ENCODE assay signal across 17 cellular contexts in genomic region chr15:100597862-100598261, GRCh38. TPM values are rescaled to one million over a fixed set of nuclear protein-coding genes. Genes with fewer than 3 reads are reported as not detected.
DNase-seq lines count a peak whose midpoint lies in the region; ATAC-seq, FAIRE-seq and TF ChIP-seq lines count a peak whose summit lies in the region.
"Had no signal": no experiment of that assay in that cellular context is flagged by ENCODE, and none has a peak within 500 bp of the region (broad histone marks: within the 10 kb centered on the region; RNA-seq: fewer than 3 reads in every experiment).

No MANE protein-coding gene starts in this region.

- peak overlapping the region; percentile 81 for H3K27ac ChIP-seq in CD4-positive, alpha-beta T cell (ENCODE audit: low read depth, low read length)
- H3K27ac ChIP-seq in DND-41 (ENCODE audit: low read length) = peak overlapping the region; percentile 61; the same call in 1 of the 2 replicates
- H3K27ac ChIP-seq in GM12878 (ENCODE audit: control insufficient read depth, insufficient read depth) = peak overlapping the region; percentile 81
- no peak overlapping the region for H3K27ac ChIP-seq in GM23338 (ENCODE audit: low read depth)
- H3K27ac ChIP-seq: left ventricle myocardium inferior, RWPE1 had no signal

- H3K36me3 Mint-ChIP-seq in CD4-positive, alpha-beta T cell (ENCODE audit: low read depth) = peaks cover 16% of the 10 kb centered on the region
- no peaks in the 10 kb centered on the region for H3K36me3 Mint-ChIP-seq in naive thymus-derived CD8-positive, alpha-beta T cell
- peaks cover 53% of the 10 kb centered on the region for H3K36me3 Mint-ChIP-seq in activated T-helper 17 cell treated with anti-CD3 and anti-CD28 coated beads, Interleukin-2, amount 50 U/mL, for 72 hours (ENCODE audit: low read depth)
- peaks cover 2% of the 10 kb centered on the region; the same call in 2 of the 3 replicates for H3K36me3 Mint-ChIP-seq in GM23338 (ENCODE audit: low read depth)

- SMC1A ChIA-PET in GM12878 (lab: Charles Lee; ENCODE audit: uncharacterized antibody, unreplicated experiment) = interaction anchor here (1.5 kb wide), 1 partner anchor 27 kb away, joined by 4 read pairs; no protein-coding TSS in a partner anchor

- H4K20me1 ChIP-seq in DND-41 (ENCODE audit: insufficient read depth, low read length) (no peaks in the 10 kb centered on the region), GM12878 (ENCODE audit: control insufficient read depth, insufficient read depth) (no peaks in the 10 kb centered on the region), GM23338 (replicated peaks; ENCODE audit: insufficient read depth) (peaks cover 22% of the 10 kb centered on the region)

- peak overlapping the region; percentile 64 for H3K4me3 Mint-ChIP-seq in CD4-positive, alpha-beta T cell
- peak overlapping the region in 9 of 10 donors; percentile 46 to 91 (median 81) for H3K4me3 Mint-ChIP-seq in naive thymus-derived CD8-positive, alpha-beta T cell
- H3K4me3 Mint-ChIP-seq in activated T-helper 17 cell treated with anti-CD3 and anti-CD28 coated beads, Interleukin-2, amount 50 U/mL, for 72 hours = no peak overlapping the region
- H3K4me3 Mint-ChIP-seq in GM23338 = no peak overlapping the region

- in situ Hi-C loops in GM12878 (cut with MboI) = loop anchor here (10.0 kb wide), 1 partner anchor 663 kb away; no protein-coding TSS in a partner anchor

- TF ChIP-seq EP300 in GM12878 (IDR thresholded peaks at IDR 0.05; ENCODE audit: borderline replicate concordance in 1 of 2, control insufficient read depth in 1 of 2, low read depth in 2 of 2, low read length in 2 of 2) = no peak

- no peaks in the 10 kb centered on the region for H3K9me3 Mint-ChIP-seq in CD4-positive, alpha-beta T cell
- no peaks in the 10 kb centered on the region for H3K9me3 Mint-ChIP-seq in naive thymus-derived CD8-positive, alpha-beta T cell
- H3K9me3 Mint-ChIP-seq in activated T-helper 17 cell treated with anti-CD3 and anti-CD28 coated beads, Interleukin-2, amount 50 U/mL, for 72 hours = no peaks in the 10 kb centered on the region
- H3K9me3 Mint-ChIP-seq in GM23338 = no peaks in the 10 kb centered on the region

- TF ChIP-seq POLR2A in GM12878 (IDR thresholded peaks at IDR 0.05; ENCODE audit: low read depth, low read length) = no peak

- no TSS peak for BruUV-seq in GM12878 (replicated peaks; lab: Mats Ljungman, UMichigan)

- POLR2A ChIA-PET in CD4-positive, alpha-beta T cell (lab: Charles Lee) = interaction anchor here (1.3 to 4.3 kb wide), 5 partner anchors 26 to 669 kb away, joined by 3 to 44 read pairs (median 9); no protein-coding TSS in a partner anchor
- POLR2A ChIA-PET in GM12878 (lab: Charles Lee) = no interaction called here
- POLR2A ChIA-PET in naive thymus-derived CD8-positive, alpha-beta T cell (lab: Charles Lee) = interaction anchor here (0.7 kb wide), 1 partner anchor 669 kb away, joined by 3 read pairs; no protein-coding TSS in a partner anchor

- peaks cover 67% of the 10 kb centered on the region for H3K4me1 Mint-ChIP-seq in CD4-positive, alpha-beta T cell (ENCODE audit: low read depth)
- H3K4me1 Mint-ChIP-seq in naive thymus-derived CD8-positive, alpha-beta T cell = peaks cover 12 to 61% (median 37%) of the 10 kb centered on the region in 4 donors
- peaks cover 43% of the 10 kb centered on the region for H3K4me1 Mint-ChIP-seq in activated T-helper 17 cell treated with anti-CD3 and anti-CD28 coated beads, Interleukin-2, amount 50 U/mL, for 72 hours
- 0 out of 3 replicates have a peak, but pooled peaks cover 4% of the 10 kb centered on the region for H3K4me1 Mint-ChIP-seq in GM23338

- intact Hi-C loops in CD4-positive, alpha-beta T cell (cut with DNase I, micrococcal nuclease) = loop anchor here in 1 of 2 experiments (10.0 kb wide), 1 partner anchor 673 kb away; no protein-coding TSS in a partner anchor
- intact Hi-C loops in GM12878 (cut with micrococcal nuclease; ENCODE audit: unreplicated experiment) = no loop called here

- H3K4me1 ChIP-seq in DND-41 (ENCODE audit: insufficient read depth, low read length) = peaks cover 51% of the 10 kb centered on the region
- H3K4me1 ChIP-seq in GM12878 (ENCODE audit: control insufficient read depth, insufficient read depth, low read length) = peaks cover 19% of the 10 kb centered on the region
- H3K4me1 ChIP-seq in GM23338 (ENCODE audit: insufficient read depth) = peaks cover 5% of the 10 kb centered on the region; the same call in 1 of the 2 replicates

- RAD21 ChIA-PET in GM12878 (lab: Charles Lee; ENCODE audit: unreplicated experiment) = no interaction called here

- no peak overlapping the region for H3K27ac Mint-ChIP-seq in CD4-positive, alpha-beta T cell
- H3K27ac Mint-ChIP-seq in naive thymus-derived CD8-positive, alpha-beta T cell = peak overlapping the region in 3 of 10 donors; percentile 97 to 99 (median 97)
- no peak overlapping the region for H3K27ac Mint-ChIP-seq in activated T-helper 17 cell treated with anti-CD3 and anti-CD28 coated beads, Interleukin-2, amount 50 U/mL, for 72 hours
- no peak overlapping the region for H3K27ac Mint-ChIP-seq in GM23338

- no peaks in the 10 kb centered on the region for H3K9me2 ChIP-seq in GM23338 (ENCODE audit: insufficient read depth)

- peak overlapping the region in 1 of 2 experiments; percentile 53; a peak in 1 of 4 replicates for H3K4me3 ChIP-seq in DND-41 (ENCODE audit: low read depth in 1 of 2, low read length in 2 of 2)
- H3K4me3 ChIP-seq in GM12878 = peak overlapping the region; percentile 42; the same call in 1 of the 2 replicates
- no peak overlapping the region for H3K4me3 ChIP-seq in GM23338
- H3K4me3 ChIP-seq: left ventricle myocardium inferior had no signal

- ATAC-seq in CD4-positive, alpha-beta T cell (ENCODE audit: poor library complexity) = no peak
- ATAC-seq in DND-41 (ENCODE audit: insufficient read depth, low read depth) = no peak
- no peak for ATAC-seq in GM12878
- ATAC-seq in naive thymus-derived CD8-positive, alpha-beta T cell = no peak
- no peak for ATAC-seq in activated T-helper 17 cell treated with anti-CD3 and anti-CD28 coated beads, Interleukin-2, amount 50 U/mL, for 72 hours (replicated peaks)
- ATAC-seq in GM23338 = no peak

- no peaks in the 10 kb centered on the region for H3F3A ChIP-seq in GM23338 (replicated peaks; ENCODE audit: low read depth)

- H3K27me3 ChIP-seq in CD4-positive, alpha-beta T cell (ENCODE audit: control insufficient read depth, insufficient read depth, low read length) = no peaks in the 10 kb centered on the region
- H3K27me3 ChIP-seq in DND-41 (ENCODE audit: insufficient read depth, low read length, poor library complexity) = no peaks in the 10 kb centered on the region
- no peaks in the 10 kb centered on the region for H3K27me3 ChIP-seq in GM12878 (replicated peaks in 1 of 2; ENCODE audit: control insufficient read depth in 2 of 2, insufficient read depth in 2 of 2, low read length in 1 of 2)
- H3K27me3 ChIP-seq in GM23338 (ENCODE audit: insufficient read depth) = no peaks in the 10 kb centered on the region

- no peaks in the 10 kb centered on the region for H3K9me3 ChIP-seq in CD4-positive, alpha-beta T cell (ENCODE audit: control insufficient read depth, low read length)
- H3K9me3 ChIP-seq in DND-41 (ENCODE audit: insufficient read depth, low read length, severe bottlenecking) = no peaks in the 10 kb centered on the region
- H3K9me3 ChIP-seq in GM12878 (replicated peaks; ENCODE audit: control insufficient read depth, insufficient read depth, low read length) = no peaks in the 10 kb centered on the region; the same call in 2 of the 3 replicates
- H3K9me3 ChIP-seq: left ventricle myocardium inferior had no signal

- H3K79me2 ChIP-seq in DND-41 (ENCODE audit: insufficient read depth, low read length) (peaks cover 84% of the 10 kb centered on the region), GM12878 (ENCODE audit: control insufficient read depth, insufficient read depth, low read length) (peaks cover 78% of the 10 kb centered on the region), GM23338 (replicated peaks; ENCODE audit: insufficient read depth) (peaks cover 86% of the 10 kb centered on the region)

- no peak for TF ChIP-seq CTCF in CD4-positive, alpha-beta T cell (IDR thresholded peaks at IDR 0.05)
- TF ChIP-seq CTCF in DND-41 (IDR thresholded peaks at IDR 0.05; ENCODE audit: borderline replicate concordance, extremely low read depth, low read length, poor library complexity, severe bottlenecking) = no peak
- TF ChIP-seq CTCF in GM12878 (IDR thresholded peaks at IDR 0.05 in 2 of 3, conservative IDR thresholded peaks at IDR 0.05 in 1 of 3; ENCODE audit: control insufficient read depth in 2 of 3, extremely low read depth in 1 of 3, insufficient read depth in 1 of 3, low read depth in 3 of 3, low read length in 3 of 3) = no peak
- no peak for TF ChIP-seq CTCF in GM23338 (conservative IDR thresholded peaks at IDR 0.05; ENCODE audit: low read depth in 2 of 2)

- no peak for FAIRE-seq in GM12878 (lab: Jason Lieb, UNC)

- no peak for DNase-seq in CD4-positive, alpha-beta T cell
- DNase-seq in DND-41 (no peak), GM12878 (ENCODE audit: low read depth, low spot score) (no peak), GM23338 (ENCODE audit: low spot score) (no peak), NCI-H510A (lab: John Stamatoyannopoulos, UW) (no peak)
- no peak for DNase-seq in naive thymus-derived CD8-positive, alpha-beta T cell
- DNase-seq: activated CD4-positive, alpha-beta T cell treated with anti-CD3 and anti-CD28 coated beads for 1 hour; amygdala; glutamatergic neuron; H7; left ventricle myocardium inferior; NCI-H1105 treated with DMSO at 0.1 percent for 48 hours; occipital lobe; retina; trophoblast cell had no signal

- no peaks in the 10 kb centered on the region for H3K27me3 Mint-ChIP-seq in CD4-positive, alpha-beta T cell
- H3K27me3 Mint-ChIP-seq in naive thymus-derived CD8-positive, alpha-beta T cell = no peaks in the 10 kb centered on the region
- no peaks in the 10 kb centered on the region for H3K27me3 Mint-ChIP-seq in activated T-helper 17 cell treated with anti-CD3 and anti-CD28 coated beads, Interleukin-2, amount 50 U/mL, for 72 hours
- no peaks in the 10 kb centered on the region for H3K27me3 Mint-ChIP-seq in GM23338 (ENCODE audit: insufficient read depth, low read depth, poor library complexity)

- H3K9ac ChIP-seq in DND-41 (ENCODE audit: low read depth, low read length) (peak overlapping the region; percentile 45), GM12878 (ENCODE audit: control insufficient read depth, insufficient read depth, low read length) (no peak overlapping the region)

- H2AFZ ChIP-seq in DND-41 (ENCODE audit: low read depth, low read length) = no peak overlapping the region
- no peak overlapping the region for H2AFZ ChIP-seq in GM12878 (ENCODE audit: control insufficient read depth, low read depth, low read length)
- no peak overlapping the region for H2AFZ ChIP-seq in GM23338

- TF ChIP-seq RAD21 in GM12878 (IDR thresholded peaks at IDR 0.05; ENCODE audit: insufficient read depth, low read depth, low read length) = no peak

- H3K36me3 ChIP-seq in DND-41 (ENCODE audit: insufficient read depth, low read length) (no peaks in the 10 kb centered on the region; the same call in 1 of the 2 replicates), GM12878 (ENCODE audit: control insufficient read depth in 2 of 2, insufficient read depth in 2 of 2, low read length in 1 of 2) (peaks cover 0 to 2% of the 10 kb centered on the region in 2 experiments; a peak in 1 of 4 replicates), GM23338 (ENCODE audit: insufficient read depth) (no peaks in the 10 kb centered on the region)
- H3K36me3 ChIP-seq: left ventricle myocardium inferior had no signal

- 56% methylated on average over 3 of the region's 3 CpGs for WGBS in GM12878 (ENCODE audit: insufficient coverage, insufficient replicate concordance, low lambda C conversion rate, missing lambda C conversion rate)

- CTCF ChIA-PET in CD4-positive, alpha-beta T cell (lab: Charles Lee) = interaction anchor here (1.0 to 2.4 kb wide), 5 partner anchors 25 to 670 kb away, joined by 4 to 10 read pairs (median 6); no protein-coding TSS in a partner anchor
- CTCF ChIA-PET in GM12878 (lab: Yijun Ruan, JAX) = interaction anchor here (0.8 kb wide), 1 partner anchor 25 kb away, joined by 3 read pairs; no protein-coding TSS in a partner anchor

- H3K4me2 ChIP-seq in DND-41 (ENCODE audit: insufficient read depth, low read length) (peak overlapping the region; percentile 72), GM12878 (ENCODE audit: control insufficient read depth, insufficient read depth) (peak overlapping the region; percentile 75), GM23338 (no peak overlapping the region)

RNA-seq across cellular contexts. Expression of gene LINS1, which starts 4.1 kb away (rescaled TPM):
- total RNA-seq in CD4-positive, alpha-beta T cell = 10 to 100 TPM; 38.9 to 39.6 TPM
- total RNA-seq in GM12878 (2013; cell fraction: nucleolus; rRNA removed) = 82.3 and 88.7 TPM in 2 replicates
- total RNA-seq in GM12878 (2014; rRNA removed) (19.9 and 21.8 TPM in 2 replicates), GM12878 (2014; rRNA removed; fragmentation: Illumina TruSeq; extraction: Trizol) (18.2 and 19.9 TPM in 2 replicates), GM12878 (2021) (13.5 and 14.7 TPM in 2 replicates)
- 13.3 TPM for polyA plus RNA-seq in GM12878 (2011; ENCODE audit: low read depth)
- polyA plus RNA-seq in GM12878 (2011; rRNA removed) (33.1 and 39.4 TPM in 2 replicates), GM12878 (2014; fragmentation: Illumina TruSeq; extraction: Trizol) (23.6 and 29.7 TPM in 2 replicates), GM12878 (2014; fragmentation: Nextera tagmentation; extraction: Ambion mirVana) (10 to 100 TPM; 15.1 to 28.4 TPM), GM12878 (2014; rRNA removed) (16.1 and 18.0 TPM in 2 replicates), GM12878 (2016; fragmentation: Nextera tagmentation; extraction: Ambion mirVana) (10 to 100 TPM; 20.6 to 22.6 TPM), GM23338 (2016; fragmentation: Nextera tagmentation; extraction: Ambion mirVana) (10.4 and 11.7 TPM in 2 replicates)
- 12.0 and 12.4 TPM in 2 replicates for polyA plus RNA-seq in GM12878 (2011; cell fraction: cytosol; rRNA removed)
- 45.1 and 62.8 TPM in 2 replicates for polyA plus RNA-seq in GM12878 (2011; cell fraction: nucleus; rRNA removed)
- 11.7 and 15.1 TPM in 2 replicates for polyA plus RNA-seq in GM12878 (2012)
- 17.8 and 18.9 TPM in 2 replicates for polyA minus RNA-seq in GM12878 (2011; rRNA and poly(A)+ RNA removed)
- polyA minus RNA-seq in GM12878 (2011; cell fraction: cytosol; rRNA and poly(A)+ RNA removed) = 8.9 and 9.5 TPM in 2 replicates
- 22.5 and 30.5 TPM in 2 replicates for polyA minus RNA-seq in GM12878 (2011; cell fraction: nucleus; rRNA and poly(A)+ RNA removed)
- total RNA-seq in naive thymus-derived CD8-positive, alpha-beta T cell = 10 to 100 TPM; 46.2 to 47.1 TPM
- 10 to 100 TPM; 41.2 to 71.4 (median 65.7) TPM for polyA plus RNA-seq in naive thymus-derived CD8-positive, alpha-beta T cell
- total RNA-seq in activated T-helper 17 cell treated with anti-CD3 and anti-CD28 coated beads, Interleukin-2, amount 50 U/mL, for 72 hours = 10 to 100 TPM; 33.0 to 45.0 TPM
- total RNA-seq in GM23338 (2014; rRNA removed; shearing (Covaris generic)) = 11.1 and 15.4 TPM in 2 replicates

RNA-seq across cellular contexts. Expression of gene ASB7, which starts 4.5 kb away (rescaled TPM):
- total RNA-seq in CD4-positive, alpha-beta T cell = 10 to 100 TPM; 14.9 to 16.7 TPM
- total RNA-seq in GM12878 (2013; cell fraction: nucleolus; rRNA removed) = 48.9 and 55.3 TPM in 2 replicates
- total RNA-seq in GM12878 (2014; rRNA removed) = 10.3 and 12.1 TPM in 2 replicates
- total RNA-seq in GM12878 (2014; rRNA removed; fragmentation: Illumina TruSeq; extraction: Trizol) = 7.6 and 9.3 TPM in 2 replicates
- total RNA-seq in GM12878 (2021) = 11.7 and 13.2 TPM in 2 replicates
- 5.0 TPM for polyA plus RNA-seq in GM12878 (2011; ENCODE audit: low read depth)
- 13.9 and 16.8 TPM in 2 replicates for polyA plus RNA-seq in GM12878 (2011; rRNA removed)
- 10.4 and 10.8 TPM in 2 replicates for polyA plus RNA-seq in GM12878 (2011; cell fraction: cytosol; rRNA removed)
- polyA plus RNA-seq in GM12878 (2011; cell fraction: nucleus; rRNA removed) = 12.0 and 12.6 TPM in 2 replicates
- 6.1 and 7.9 TPM in 2 replicates for polyA plus RNA-seq in GM12878 (2012)
- 7.2 and 9.2 TPM in 2 replicates for polyA plus RNA-seq in GM12878 (2014; fragmentation: Illumina TruSeq; extraction: Trizol)
- polyA plus RNA-seq in GM12878 (2014; fragmentation: Nextera tagmentation; extraction: Ambion mirVana) = 1 to 10 TPM; 2.7 to 2.8 TPM
- 5.8 and 7.5 TPM in 2 replicates for polyA plus RNA-seq in GM12878 (2014; rRNA removed)
- polyA plus RNA-seq in GM12878 (2016; fragmentation: Nextera tagmentation; extraction: Ambion mirVana) = 10 to 100 TPM in 1 of 2 experiments, 1 to 10 TPM in 1; 9.6 to 11.0 TPM
- polyA minus RNA-seq in GM12878 (2011; rRNA and poly(A)+ RNA removed) = 36.6 and 37.6 TPM in 2 replicates
- 7.9 and 9.0 TPM in 2 replicates for polyA minus RNA-seq in GM12878 (2011; cell fraction: cytosol; rRNA and poly(A)+ RNA removed)
- polyA minus RNA-seq in GM12878 (2011; cell fraction: nucleus; rRNA and poly(A)+ RNA removed) = 14.6 and 24.2 TPM in 2 replicates
- 10 to 100 TPM; 20.5 to 20.9 TPM for total RNA-seq in naive thymus-derived CD8-positive, alpha-beta T cell
- polyA plus RNA-seq in naive thymus-derived CD8-positive, alpha-beta T cell = 10 to 100 TPM; 12.2 to 13.9 (median 12.7) TPM
- 10 to 100 TPM; 16.4 to 30.3 TPM for total RNA-seq in activated T-helper 17 cell treated with anti-CD3 and anti-CD28 coated beads, Interleukin-2, amount 50 U/mL, for 72 hours
- total RNA-seq in GM23338 (2014; rRNA removed; shearing (Covaris generic)) = 11.4 and 13.9 TPM in 2 replicates
- 4.1 and 4.6 TPM in 2 replicates for polyA plus RNA-seq in GM23338 (2016; fragmentation: Nextera tagmentation; extraction: Ambion mirVana)

Comparison
In these comparisons a context has a peak if more than half of its experiments do, and no peak if none do; other contexts are left out.
1. H3K4me3 Mint-ChIP-seq: peak in CD4-positive, alpha-beta T cell (single experiment) and naive thymus-derived CD8-positive, alpha-beta T cell (9 of 10); none in activated T-helper 17 cell treated with anti-CD3 and anti-CD28 coated beads, Interleukin-2, amount 50 U/mL, for 72 hours (single experiment) and GM23338 (single experiment).